Comparison of ENCODE assay signal across 8 cellular contexts in genomic region chr7:519974-520458, GRCh38. TPM values are rescaled to one million over a fixed set of nuclear protein-coding genes. Genes with fewer than 3 reads are reported as not detected.
A peak's percentile ranks its signal among the peaks of the same experiment; 100 is the strongest.
DNase-seq lines count a peak whose midpoint lies in the region; ATAC-seq and TF ChIP-seq lines count a peak whose summit lies in the region.

No MANE protein-coding gene starts in this region.

- peaks cover 24% of the 10 kb centered on the region for H3K27me3 Mint-ChIP-seq in glutamatergic neuron (ENCODE audit: unreplicated experiment)

- peaks cover 9% of the 10 kb centered on the region for H3K4me1 Mint-ChIP-seq in glutamatergic neuron (ENCODE audit: low read depth, unreplicated experiment)

- no peaks in the 10 kb centered on the region for H3K9me1 ChIP-seq in IMR-90 (ENCODE audit: insufficient read depth, low read length)

- TF ChIP-seq POLR2A in IMR-90 (IDR thresholded peaks at IDR 0.05; ENCODE audit: low read depth, low read length) = no peak

- no peak overlapping the region for H3K27ac ChIP-seq in IMR-90 (ENCODE audit: insufficient read depth, low read length)

- no peak overlapping the region for H4K8ac ChIP-seq in IMR-90 (ENCODE audit: low read depth in 2 of 2, low read length in 2 of 2)

- CTCF ChIA-PET in IMR-90 (lab: Yijun Ruan, JAX) = interaction anchor here (1.0 to 1.1 kb wide), 3 partner anchors 23 to 203 kb away, joined by 3 read pairs; no protein-coding TSS in a partner anchor

- no peak overlapping the region for H2BK120ac ChIP-seq in IMR-90 (ENCODE audit: low read depth, low read length)

- H3K79me1 ChIP-seq in IMR-90 (ENCODE audit: low read depth in 1 of 2, low read length in 2 of 2) = peaks cover 0 to 12% of the 10 kb centered on the region in 2 experiments; a peak in 1 of 4 replicates

- in situ Hi-C loops in IMR-90 (cut with MboI; ENCODE audit: low sequenced_read_pairs) = no loop called here

- H4K5ac ChIP-seq in IMR-90 (ENCODE audit: low read depth, low read length) = no peak overlapping the region

- H3K4me1 ChIP-seq in IMR-90 (ENCODE audit: control insufficient read depth, insufficient read depth, low read length) = peaks cover 5% of the 10 kb centered on the region; the same call in 1 of the 2 replicates

- BruUV-seq in IMR-90 (replicated peaks; lab: Mats Ljungman, UMichigan) = no TSS peak

- no peak overlapping the region for H3K4ac ChIP-seq in IMR-90 (ENCODE audit: low read depth, low read length)

- no peak overlapping the region for H2AK9ac ChIP-seq in IMR-90 (replicated peaks; ENCODE audit: low read depth, low read length, poor library complexity)

- 0% methylated on average over 7 of the region's 53 CpGs; no CpG with 5 or more reads in 1 of the 2 experiments for WGBS in IMR-90 (ENCODE audit: extremely low coverage in 2 of 2, insufficient read length in 1 of 2), 2 experiments

- no peak overlapping the region for H2BK20ac ChIP-seq in IMR-90 (ENCODE audit: low read depth, low read length)

- H2AK5ac ChIP-seq in IMR-90 (ENCODE audit: low read depth, low read length) = no peak overlapping the region

- no peak overlapping the region for H3K14ac ChIP-seq in IMR-90 (replicated peaks; ENCODE audit: low read depth, low read length)

- H3K4me3 Mint-ChIP-seq in glutamatergic neuron (ENCODE audit: unreplicated experiment) = no peak overlapping the region

- H3K9me3 Mint-ChIP-seq in glutamatergic neuron (ENCODE audit: unreplicated experiment) = peaks cover 3% of the 10 kb centered on the region

- no peak overlapping the region for H2BK15ac ChIP-seq in IMR-90 (ENCODE audit: low read depth, low read length)

- peak overlapping the region; percentile 55 for H3K4me3 ChIP-seq in IMR-90 (ENCODE audit: insufficient read depth, low read depth, low read length)

- no peak overlapping the region for H3K9ac ChIP-seq in IMR-90 (ENCODE audit: low read depth, low read length)

- intact Hi-C loops in IMR-90 (cut with micrococcal nuclease) = loop anchor here (1.0 to 10.0 kb wide), 3 partner anchors 207 to 355 kb away; partner anchors contain the start of genes DNAAF5, GET4 and PRKAR1B

- H4K91ac ChIP-seq in IMR-90 (ENCODE audit: insufficient read depth, low read depth, low read length) = no peak overlapping the region

- H3K18ac ChIP-seq in IMR-90 (ENCODE audit: low read depth, low read length) = no peak overlapping the region

- no peak overlapping the region for H3K23ac ChIP-seq in IMR-90 (ENCODE audit: low read depth, low read length)

- H3K27me3 ChIP-seq in IMR-90 (ENCODE audit: control insufficient read depth, insufficient read depth, low read length) = peaks cover 38% of the 10 kb centered on the region

- H2BK5ac ChIP-seq in IMR-90 (ENCODE audit: low read depth, low read length, poor library complexity, severe bottlenecking) = no peak overlapping the region

- TF ChIP-seq CTCF in IMR-90 (conservative IDR thresholded peaks at IDR 0.05; ENCODE audit: low read depth, low read length) (peak; percentile 23; the same call in 1 of the 2 replicates), glutamatergic neuron (IDR thresholded peaks at IDR 0.05; ENCODE audit: partially characterized antibody, unreplicated experiment) (peak; percentile 15)

- H3K36me3 Mint-ChIP-seq in glutamatergic neuron (ENCODE audit: unreplicated experiment) = no peaks in the 10 kb centered on the region

- POLR2A ChIA-PET in IMR-90 (lab: Charles Lee; ENCODE audit: unreplicated experiment) = no interaction called here

- peak overlapping the region; percentile 86 for H2AFZ ChIP-seq in IMR-90 (replicated peaks; ENCODE audit: low read length, poor library complexity)

- TF ChIP-seq RAD21 in IMR-90 (IDR thresholded peaks at IDR 0.05; ENCODE audit: low read length) = 0 out of 2 replicates have a peak, but pooled peaks have one; percentile 11

- no peaks in the 10 kb centered on the region; the same call in 1 of the 2 replicates for H4K20me1 ChIP-seq in IMR-90 (ENCODE audit: insufficient read depth, low read length)

- H3K36me3 ChIP-seq in IMR-90 (ENCODE audit: control insufficient read depth, insufficient read depth, low read length) = no peaks in the 10 kb centered on the region

- no peaks in the 10 kb centered on the region for H3K9me3 ChIP-seq in IMR-90 (ENCODE audit: control insufficient read depth, insufficient read depth, low read length)

- ATAC-seq in IMR-90 (ENCODE audit: low read depth) (peak; percentile 35), GM21576 (IDR thresholded peaks at IDR 0.05; ENCODE audit: unreplicated experiment) (no peak), GM18909 (IDR thresholded peaks at IDR 0.05; ENCODE audit: poor library complexity, unreplicated experiment) (no peak), GM21526 (IDR thresholded peaks at IDR 0.05; ENCODE audit: low FRiP score, unreplicated experiment) (no peak)

- DNase-seq in EL = peak; percentile 63
- peak; percentile 36 for DNase-seq in IMR-90
- DNase-seq in activated T-cell treated with anti-CD3 and anti-CD28 coated beads, Interleukin-2, amount 50 U/mL, for 48 hours = peak; percentile 46 to 63
- peak; percentile 65 for DNase-seq in glutamatergic neuron
- peak; percentile 37 for DNase-seq in occipital lobe (lab: John Stamatoyannopoulos, UW)

- no peak overlapping the region for H3K56ac ChIP-seq in IMR-90 (ENCODE audit: extremely low read depth, insufficient read depth, low read length)

- H3K4me2 ChIP-seq in IMR-90 (ENCODE audit: low read depth, low read length) = peak overlapping the region; percentile 61; the same call in 1 of the 2 replicates

- H3K27ac Mint-ChIP-seq in glutamatergic neuron (ENCODE audit: unreplicated experiment) = no peak overlapping the region

- dilution Hi-C loops in IMR-90 (cut with HindIII; ENCODE audit: low sequenced_read_pairs, unreplicated experiment) = no loop called here

TF ChIP-seq in IMR-90, 13 proteins besides CTCF, POLR2A, EP300 and RAD21:
- no peak for TF ChIP-seq FOS (IDR thresholded peaks at IDR 0.05; ENCODE audit: low read depth, low read length)
- no peak for TF ChIP-seq CHD1 (IDR thresholded peaks at IDR 0.05; ENCODE audit: low read depth, low read length)
- no peak for TF ChIP-seq MXI1 (IDR thresholded peaks at IDR 0.05; ENCODE audit: borderline replicate concordance, low read depth, low read length)
- no peak for TF ChIP-seq ELK1 (IDR thresholded peaks at IDR 0.05; ENCODE audit: borderline replicate concordance, low read depth, low read length)
- no peak for TF ChIP-seq SMC3 (IDR thresholded peaks at IDR 0.05; ENCODE audit: low read depth, low read length)
- no peak for TF ChIP-seq NFE2L2 (IDR thresholded peaks at IDR 0.05; ENCODE audit: low read depth, low read length)
- no peak for TF ChIP-seq MAFK (IDR thresholded peaks at IDR 0.05; ENCODE audit: low read depth, low read length)
- 0 out of 2 replicates have a peak, but pooled peaks have one; percentile 17 for TF ChIP-seq MAZ (IDR thresholded peaks at IDR 0.05; ENCODE audit: borderline replicate concordance, low read depth, low read length)

RNA-seq across cellular contexts. Expression of gene PDGFA, which starts 0.4 kb away (rescaled TPM):
- total RNA-seq in IMR-90 (2012; rRNA removed) (3.8 and 4.7 TPM in 2 replicates), glutamatergic neuron (ENCODE audit: unreplicated experiment) (7.6 TPM), occipital lobe (32.4 TPM)
- polyA plus RNA-seq in IMR-90 (2012; rRNA removed) = 3.3 and 4.7 TPM in 2 replicates
- polyA plus RNA-seq in IMR-90 (2012; cell fraction: cytosol; rRNA removed) = 2.9 and 3.2 TPM in 2 replicates
- 9.1 and 10.4 TPM in 2 replicates for polyA plus RNA-seq in IMR-90 (2012; cell fraction: nucleus; rRNA removed; ENCODE audit: low replicate concordance)
